Comparison of ENCODE assay signal across 8 cellular contexts in the genomic region with DNA sequence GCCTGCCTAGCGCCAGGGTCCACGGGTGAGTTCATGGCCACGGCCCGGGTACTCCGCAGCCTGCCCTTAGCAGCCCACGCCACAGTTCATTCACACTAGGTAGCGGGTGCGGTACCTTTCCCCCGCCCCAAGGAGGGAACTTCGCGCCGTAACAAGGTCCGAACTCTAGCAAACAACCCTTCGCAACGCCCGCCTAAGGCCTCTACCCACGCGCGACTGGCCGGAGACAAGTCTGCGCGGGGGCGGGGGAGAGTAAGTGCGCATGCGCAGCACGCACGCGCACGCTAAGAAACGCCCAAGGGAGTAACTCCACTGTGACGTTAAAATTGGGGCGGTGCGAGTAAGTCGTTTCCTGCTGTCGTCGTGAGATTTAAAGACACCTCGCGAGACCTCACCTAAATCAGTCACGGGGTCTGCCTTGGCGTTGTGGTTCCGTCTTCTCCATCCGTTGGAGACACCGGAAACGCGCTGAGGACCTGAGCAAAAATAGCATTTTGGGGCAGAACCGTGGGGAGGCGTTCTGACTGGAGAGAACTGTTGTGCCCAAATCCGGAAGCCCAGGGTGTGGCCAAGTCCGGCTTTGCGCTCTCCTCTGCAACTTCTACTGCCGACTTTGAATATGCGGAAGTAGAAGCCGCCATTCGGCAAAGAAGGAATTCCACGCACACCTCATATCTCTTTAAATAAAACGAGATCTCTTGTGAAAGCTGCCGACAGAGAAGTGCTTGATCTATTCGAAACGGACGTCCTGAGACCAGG. TPM values are rescaled to one million over a fixed set of nuclear protein-coding genes. Genes with fewer than 3 reads are reported as not detected.
DNase-seq lines count a peak whose midpoint lies in the region; ATAC-seq and TF ChIP-seq lines count a peak whose summit lies in the region.

A gene with protein sequence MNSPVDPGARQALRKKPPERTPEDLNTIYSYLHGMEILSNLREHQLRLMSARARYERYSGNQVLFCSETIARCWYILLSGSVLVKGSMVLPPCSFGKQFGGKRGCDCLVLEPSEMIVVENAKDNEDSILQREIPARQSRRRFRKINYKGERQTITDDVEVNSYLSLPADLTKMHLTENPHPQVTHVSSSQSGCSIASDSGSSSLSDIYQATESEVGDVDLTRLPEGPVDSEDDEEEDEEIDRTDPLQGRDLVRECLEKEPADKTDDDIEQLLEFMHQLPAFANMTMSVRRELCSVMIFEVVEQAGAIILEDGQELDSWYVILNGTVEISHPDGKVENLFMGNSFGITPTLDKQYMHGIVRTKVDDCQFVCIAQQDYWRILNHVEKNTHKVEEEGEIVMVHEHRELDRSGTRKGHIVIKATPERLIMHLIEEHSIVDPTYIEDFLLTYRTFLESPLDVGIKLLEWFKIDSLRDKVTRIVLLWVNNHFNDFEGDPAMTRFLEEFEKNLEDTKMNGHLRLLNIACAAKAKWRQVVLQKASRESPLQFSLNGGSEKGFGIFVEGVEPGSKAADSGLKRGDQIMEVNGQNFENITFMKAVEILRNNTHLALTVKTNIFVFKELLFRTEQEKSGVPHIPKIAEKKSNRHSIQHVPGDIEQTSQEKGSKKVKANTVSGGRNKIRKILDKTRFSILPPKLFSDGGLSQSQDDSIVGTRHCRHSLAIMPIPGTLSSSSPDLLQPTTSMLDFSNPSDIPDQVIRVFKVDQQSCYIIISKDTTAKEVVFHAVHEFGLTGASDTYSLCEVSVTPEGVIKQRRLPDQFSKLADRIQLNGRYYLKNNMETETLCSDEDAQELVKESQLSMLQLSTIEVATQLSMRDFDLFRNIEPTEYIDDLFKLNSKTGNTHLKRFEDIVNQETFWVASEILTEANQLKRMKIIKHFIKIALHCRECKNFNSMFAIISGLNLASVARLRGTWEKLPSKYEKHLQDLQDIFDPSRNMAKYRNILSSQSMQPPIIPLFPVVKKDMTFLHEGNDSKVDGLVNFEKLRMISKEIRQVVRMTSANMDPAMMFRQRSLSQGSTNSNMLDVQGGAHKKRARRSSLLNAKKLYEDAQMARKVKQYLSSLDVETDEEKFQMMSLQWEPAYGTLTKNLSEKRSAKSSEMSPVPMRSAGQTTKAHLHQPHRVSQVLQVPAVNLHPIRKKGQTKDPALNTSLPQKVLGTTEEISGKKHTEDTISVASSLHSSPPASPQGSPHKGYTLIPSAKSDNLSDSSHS (N-terminal part only) (minus strand): TSS at position 234 of the 759 bp plus-strand sequence. CDS start 199 bp downstream, at position 35.

- peak; percentile 100 for DNase-seq in ELR (ENCODE audit: low read depth)
- peak; percentile 79 for DNase-seq in H7
- DNase-seq in M059J (ENCODE audit: low read depth) = peak; percentile 100
- DNase-seq in SHP77 (lab: John Stamatoyannopoulos, UW) = peak; percentile 99
- peak; percentile 95 for DNase-seq in activated effector memory CD4-positive, alpha-beta T cell treated with Interleukin-2 at 50 U/mL for 16 hours
- DNase-seq in fibroblast of pulmonary artery (ENCODE audit: low read depth) = peak; percentile 100
- DNase-seq in natural killer cell treated with Interleukin-12 subunit alpha and Interleukin-12 subunit beta and Interleukin-15 and Interleukin-18, amount 100 ng/mL, for 72 hours (ENCODE audit: low spot score) = peak; percentile 99
- peak; percentile 96 for DNase-seq in stimulated activated naive CD8-positive, alpha-beta T cell treated with anti-CD3 and anti-CD28 coated beads, Interleukin-15, Interleukin-2, amounts not matched to agents 100 U/mL and 50 U/mL, for 24 hours

- H3K36me3 ChIP-seq in H7 (replicated peaks; ENCODE audit: control insufficient read depth, insufficient read depth, low read length) = no peaks in the 10 kb centered on the region; the same call in 1 of the 2 replicates

- H3K27me3 ChIP-seq in H7 (ENCODE audit: control insufficient read depth, insufficient read depth, low read length) = no peaks in the 10 kb centered on the region

- peak within 1 kb of the TSS; percentile 99 for H3K4me3 Mint-ChIP-seq in natural killer cell treated with Interleukin-12 subunit alpha and Interleukin-12 subunit beta and Interleukin-15 and Interleukin-18, amount 100 ng/mL, for 72 hours

- H3K27ac Mint-ChIP-seq in natural killer cell treated with Interleukin-12 subunit alpha and Interleukin-12 subunit beta and Interleukin-15 and Interleukin-18, amount 100 ng/mL, for 72 hours = peak within 1 kb of the TSS; percentile 96 to 99

- no peaks in the 10 kb centered on the region for H3K27me3 Mint-ChIP-seq in natural killer cell treated with Interleukin-12 subunit alpha and Interleukin-12 subunit beta and Interleukin-15 and Interleukin-18, amount 100 ng/mL, for 72 hours

- H3K4me1 Mint-ChIP-seq in natural killer cell treated with Interleukin-12 subunit alpha and Interleukin-12 subunit beta and Interleukin-15 and Interleukin-18, amount 100 ng/mL, for 72 hours (ENCODE audit: low read depth in 2 of 2) = peaks cover 21 to 26% of the 10 kb centered on the region in 2 donors

- ATAC-seq in natural killer cell treated with Interleukin-12 subunit alpha and Interleukin-12 subunit beta and Interleukin-15 and Interleukin-18, amount 100 ng/mL, for 72 hours = peak; percentile 95 to 96
- ATAC-seq in stimulated activated naive CD8-positive, alpha-beta T cell treated with anti-CD3 and anti-CD28 coated beads, Interleukin-15, Interleukin-2, amounts not matched to agents 100 U/mL and 50 U/mL, for 24 hours = peak; percentile 95

- peaks cover 5% of the 10 kb centered on the region for H3K36me3 Mint-ChIP-seq in natural killer cell treated with Interleukin-12 subunit alpha and Interleukin-12 subunit beta and Interleukin-15 and Interleukin-18, amount 100 ng/mL, for 72 hours

- H3K9me3 Mint-ChIP-seq in natural killer cell treated with Interleukin-12 subunit alpha and Interleukin-12 subunit beta and Interleukin-15 and Interleukin-18, amount 100 ng/mL, for 72 hours = no peaks in the 10 kb centered on the region

- H3K4me3 ChIP-seq in H7 (ENCODE audit: insufficient read depth, low read depth, low read length) = peak within 1 kb of the TSS; percentile 100
- peak within 1 kb of the TSS; percentile 92 for H3K4me3 ChIP-seq in fibroblast of pulmonary artery (replicated peaks; ENCODE audit: low read depth, low read length)

- no peak for TF ChIP-seq CTCF in fibroblast of pulmonary artery (IDR thresholded peaks at IDR 0.05; ENCODE audit: low read length, missing control alignments)

RNA-seq across cellular contexts. Expression of the gene that starts here (rescaled TPM):
- total RNA-seq in H7 (2014; rRNA removed; shearing (Covaris generic)) = 6.1 and 11.7 TPM in 2 replicates
- 5.3 and 8.6 TPM in 2 replicates for total RNA-seq in M059J (2014; rRNA removed; shearing (Covaris generic))
- 10 to 100 TPM; 31.7 to 39.2 TPM for total RNA-seq in natural killer cell treated with Interleukin-12 subunit alpha and Interleukin-12 subunit beta and Interleukin-15 and Interleukin-18, amount 100 ng/mL, for 72 hours

Comparison
In these comparisons a context has a peak if more than half of its experiments do, and no peak if none do; other contexts are left out.
1. Peak in every context shown above with its lines: DNase-seq, ATAC-seq and H3K4me3 ChIP-seq.